In genomic region chr2:32379352-32379751, GRCh38 we compare ENCODE assay signal across 34 cellular contexts. TPM values are rescaled to one million over a fixed set of nuclear protein-coding genes. Genes with fewer than 3 reads are reported as not detected.
A peak's percentile ranks its signal among the peaks of the same experiment; 100 is the strongest.
DNase-seq lines count a peak whose midpoint lies in the region; ATAC-seq and TF ChIP-seq lines count a peak whose summit lies in the region.
"Had no signal": no experiment of that assay in that cellular context is flagged by ENCODE, and none has a peak within 500 bp of the region (broad histone marks: within the 10 kb centered on the region; RNA-seq: fewer than 3 reads in every experiment).

No MANE protein-coding gene starts in this region.

- DNase-seq in natural killer cell, result no peak
- DNase-seq in natural killer cell treated with Interleukin-12 subunit alpha and Interleukin-12 subunit beta and Interleukin-15 and Interleukin-18, amount 100 ng/mL, for 72 hours (ENCODE audit: low spot score), result no peak
- DNase-seq in effector memory CD8-positive, alpha-beta T cell, result no peak
- no peak for DNase-seq in mesothelial cell of epicardium (ENCODE audit: low spot score in 2 of 2, unreplicated experiment in 2 of 2)
- no peak for DNase-seq in NCI-H524 treated with DMSO at 0.1 percent for 48 hours (lab: John Stamatoyannopoulos, UW)
- no peak for DNase-seq in prostate gland (ENCODE audit: low spot score)
- DNase-seq: activated CD4-positive, alpha-beta T cell treated with anti-CD3 and anti-CD28 coated beads for 48 hours; activated CD8-positive, alpha-beta memory T cell treated with anti-CD3 and anti-CD28 coated beads, Interleukin-2, amount 10 ng/mL, durations not matched to agents 7 days and 5 days; activated naive CD4-positive, alpha-beta T cell treated with anti-CD3 and anti-CD28 coated beads, Interleukin-2, amount 50 U/mL, for 16 hours; amniotic stem cell; brain microvascular endothelial cell; DMS79 treated with DMSO at 0.1 percent for 48 hours; effector CD8-positive, alpha-beta T cell; foreskin fibroblast; GF-D8; HCEC 1CT; heart right ventricle; kidney glomerular epithelial cell; mammary epithelial cell; MG63; naive B cell; NCI-H1105 treated with DMSO at 0.1 percent for 48 hours; NCI-H2029; stimulated activated CD4-positive, alpha-beta T cell treated with anti-CD3 and anti-CD28 coated beads, Interleukin-4, amount 100 ng/mL, for 1 hour; substantia nigra; upper lobe of left lung had no signal

- H3K27ac ChIP-seq in prostate gland, result no peak overlapping the region
- H3K27ac ChIP-seq: brain microvascular endothelial cell, heart right ventricle, right atrium auricular region, SJSA1, upper lobe of left lung had no signal

- H3K27ac Mint-ChIP-seq in natural killer cell (peak overlapping the region; percentile 21 to 29), mesothelial cell of epicardium (peak overlapping the region; percentile 37)
- no peak overlapping the region for H3K27ac Mint-ChIP-seq in natural killer cell treated with Interleukin-12 subunit alpha and Interleukin-12 subunit beta and Interleukin-15 and Interleukin-18, amount 100 ng/mL, for 72 hours
- peak overlapping the region; percentile 21 to 54 for H3K27ac Mint-ChIP-seq in effector memory CD8-positive, alpha-beta T cell
- peak overlapping the region; percentile 14 for H3K27ac Mint-ChIP-seq in stimulated activated memory B cell treated with anti-CD40 and anti-IgM and Interleukin-4, amounts not matched to agents 10 μg/mL and 1 μg/mL and 100 μg/mL, for 72 hours
- H3K27ac Mint-ChIP-seq: activated CD8-positive, alpha-beta memory T cell treated with anti-CD3 and anti-CD28 coated beads, Interleukin-2, amount 10 ng/mL, durations not matched to agents 7 days and 5 days; activated T-helper 1 cell treated with anti-CD3 and anti-CD28 coated beads, Interleukin-12 subunit alpha, Interleukin-12 subunit beta, Interleukin-2, Interleukin-4 antibody, amounts not matched to agents 30 ng/mL and 10 ng/mL and 1 ng/mL, durations not matched to agents 14 hours and 24 hours and 36 hours; stimulated activated effector memory CD8-positive, alpha-beta T cell treated with anti-CD3 and anti-CD28 coated beads, Interleukin-12 subunit alpha, Interleukin-12 subunit beta, amount 100 ng/mL, for 72 hours had no signal

- TF ChIP-seq CTCF in natural killer cell (IDR thresholded peaks at IDR 0.05) (no peak), mesothelial cell of epicardium (IDR thresholded peaks at IDR 0.05; ENCODE audit: unreplicated experiment) (no peak), prostate gland (IDR thresholded peaks at IDR 0.05) (no peak)

- ATAC-seq in natural killer cell, result no peak
- ATAC-seq in natural killer cell treated with Interleukin-12 subunit alpha and Interleukin-12 subunit beta and Interleukin-15 and Interleukin-18, amount 100 ng/mL, for 72 hours, result no peak
- no peak for ATAC-seq in effector memory CD8-positive, alpha-beta T cell (replicated peaks)
- no peak for ATAC-seq in stimulated activated memory B cell treated with anti-CD40 and anti-IgM and Interleukin-4, amounts not matched to agents 10 μg/mL and 1 μg/mL and 100 μg/mL, for 72 hours
- ATAC-seq in GM18907 (IDR thresholded peaks at IDR 0.05; ENCODE audit: unreplicated experiment), result no peak
- ATAC-seq: activated CD8-positive, alpha-beta memory T cell treated with anti-CD3 and anti-CD28 coated beads, Interleukin-2, amount 10 ng/mL, durations not matched to agents 7 days and 5 days; esophagus mucosa; heart right ventricle; K562; stimulated activated effector memory CD8-positive, alpha-beta T cell treated with anti-CD3 and anti-CD28 coated beads, Interleukin-12 subunit alpha, Interleukin-12 subunit beta, amount 100 ng/mL, for 72 hours had no signal

- H3K27me3 ChIP-seq in prostate gland (replicated peaks; ENCODE audit: insufficient read depth), result no peaks in the 10 kb centered on the region
- H3K27me3 ChIP-seq: brain microvascular endothelial cell, heart right ventricle, MG63, right atrium auricular region, SJSA1, upper lobe of left lung had no signal

- H3K4me1 Mint-ChIP-seq in natural killer cell (peaks cover 44 to 45% of the 10 kb centered on the region in 2 donors), mesothelial cell of epicardium (peaks cover 3% of the 10 kb centered on the region)
- H3K4me1 Mint-ChIP-seq in natural killer cell treated with Interleukin-12 subunit alpha and Interleukin-12 subunit beta and Interleukin-15 and Interleukin-18, amount 100 ng/mL, for 72 hours (ENCODE audit: low read depth in 2 of 2), result peaks cover 31 to 37% of the 10 kb centered on the region in 2 donors
- H3K4me1 Mint-ChIP-seq in effector memory CD8-positive, alpha-beta T cell (ENCODE audit: low read depth in 2 of 2), result peaks cover 24 to 53% of the 10 kb centered on the region in 2 donors
- peaks cover 23% of the 10 kb centered on the region for H3K4me1 Mint-ChIP-seq in stimulated activated memory B cell treated with anti-CD40 and anti-IgM and Interleukin-4, amounts not matched to agents 10 μg/mL and 1 μg/mL and 100 μg/mL, for 72 hours

- H3K9me3 ChIP-seq in prostate gland, result no peaks in the 10 kb centered on the region
- H3K9me3 ChIP-seq: MG63, right atrium auricular region, SJSA1, upper lobe of left lung had no signal

- TF ChIP-seq POLR2A in prostate gland (IDR thresholded peaks at IDR 0.05), result no peak

- H3K4me3 Mint-ChIP-seq in natural killer cell (no peak overlapping the region), mesothelial cell of epicardium (no peak overlapping the region)
- H3K4me3 Mint-ChIP-seq in natural killer cell treated with Interleukin-12 subunit alpha and Interleukin-12 subunit beta and Interleukin-15 and Interleukin-18, amount 100 ng/mL, for 72 hours, result no peak overlapping the region
- no peak overlapping the region for H3K4me3 Mint-ChIP-seq in effector memory CD8-positive, alpha-beta T cell
- no peak overlapping the region for H3K4me3 Mint-ChIP-seq in stimulated activated memory B cell treated with anti-CD40 and anti-IgM and Interleukin-4, amounts not matched to agents 10 μg/mL and 1 μg/mL and 100 μg/mL, for 72 hours
- H3K4me3 Mint-ChIP-seq: activated CD8-positive, alpha-beta memory T cell treated with anti-CD3 and anti-CD28 coated beads, Interleukin-2, amount 10 ng/mL, durations not matched to agents 7 days and 5 days; activated T-helper 1 cell treated with anti-CD3 and anti-CD28 coated beads, Interleukin-12 subunit alpha, Interleukin-12 subunit beta, Interleukin-2, Interleukin-4 antibody, amounts not matched to agents 30 ng/mL and 10 ng/mL and 1 ng/mL, durations not matched to agents 14 hours and 24 hours and 36 hours; naive B cell; stimulated activated effector memory CD8-positive, alpha-beta T cell treated with anti-CD3 and anti-CD28 coated beads, Interleukin-12 subunit alpha, Interleukin-12 subunit beta, amount 100 ng/mL, for 72 hours had no signal

- no peak overlapping the region for H3K4me3 ChIP-seq in prostate gland
- H3K4me3 ChIP-seq: heart right ventricle, K562, MG63, right atrium auricular region, SJSA1, upper lobe of left lung had no signal

- peaks cover 0 to 4% of the 10 kb centered on the region in 2 donors for H3K36me3 ChIP-seq in prostate gland

- no peaks in the 10 kb centered on the region for H3K9me3 Mint-ChIP-seq in natural killer cell
- no peaks in the 10 kb centered on the region for H3K9me3 Mint-ChIP-seq in natural killer cell treated with Interleukin-12 subunit alpha and Interleukin-12 subunit beta and Interleukin-15 and Interleukin-18, amount 100 ng/mL, for 72 hours
- H3K9me3 Mint-ChIP-seq in effector memory CD8-positive, alpha-beta T cell, result no peaks in the 10 kb centered on the region
- H3K9me3 Mint-ChIP-seq in mesothelial cell of epicardium, result no peaks in the 10 kb centered on the region
- no peaks in the 10 kb centered on the region for H3K9me3 Mint-ChIP-seq in stimulated activated memory B cell treated with anti-CD40 and anti-IgM and Interleukin-4, amounts not matched to agents 10 μg/mL and 1 μg/mL and 100 μg/mL, for 72 hours
- H3K9me3 Mint-ChIP-seq: activated T-helper 1 cell treated with anti-CD3 and anti-CD28 coated beads, Interleukin-12 subunit alpha, Interleukin-12 subunit beta, Interleukin-2, Interleukin-4 antibody, amounts not matched to agents 30 ng/mL and 10 ng/mL and 1 ng/mL, durations not matched to agents 14 hours and 24 hours and 36 hours; naive B cell; stimulated activated effector memory CD8-positive, alpha-beta T cell treated with anti-CD3 and anti-CD28 coated beads, Interleukin-12 subunit alpha, Interleukin-12 subunit beta, amount 100 ng/mL, for 72 hours had no signal

- peaks cover 5% of the 10 kb centered on the region for H3K36me3 Mint-ChIP-seq in natural killer cell
- peaks cover 7% of the 10 kb centered on the region for H3K36me3 Mint-ChIP-seq in natural killer cell treated with Interleukin-12 subunit alpha and Interleukin-12 subunit beta and Interleukin-15 and Interleukin-18, amount 100 ng/mL, for 72 hours
- peaks cover 45% of the 10 kb centered on the region for H3K36me3 Mint-ChIP-seq in effector memory CD8-positive, alpha-beta T cell (ENCODE audit: insufficient read depth)
- peaks cover 10% of the 10 kb centered on the region for H3K36me3 Mint-ChIP-seq in mesothelial cell of epicardium
- peaks cover 14% of the 10 kb centered on the region for H3K36me3 Mint-ChIP-seq in stimulated activated memory B cell treated with anti-CD40 and anti-IgM and Interleukin-4, amounts not matched to agents 10 μg/mL and 1 μg/mL and 100 μg/mL, for 72 hours

- intact Hi-C loops in natural killer cell (cut with micrococcal nuclease), result no loop called here
- intact Hi-C loops in prostate gland (cut with DNase I), result no loop called here

- H3K4me1 ChIP-seq in prostate gland (replicated peaks), result no peaks in the 10 kb centered on the region
- H3K4me1 ChIP-seq: right atrium auricular region, SJSA1 had no signal

- no peaks in the 10 kb centered on the region for H3K27me3 Mint-ChIP-seq in natural killer cell (ENCODE audit: low read depth in 2 of 2)
- H3K27me3 Mint-ChIP-seq in natural killer cell treated with Interleukin-12 subunit alpha and Interleukin-12 subunit beta and Interleukin-15 and Interleukin-18, amount 100 ng/mL, for 72 hours, result no peaks in the 10 kb centered on the region
- H3K27me3 Mint-ChIP-seq in effector memory CD8-positive, alpha-beta T cell, result no peaks in the 10 kb centered on the region
- H3K27me3 Mint-ChIP-seq in mesothelial cell of epicardium (ENCODE audit: low read depth), result no peaks in the 10 kb centered on the region
- H3K27me3 Mint-ChIP-seq in stimulated activated memory B cell treated with anti-CD40 and anti-IgM and Interleukin-4, amounts not matched to agents 10 μg/mL and 1 μg/mL and 100 μg/mL, for 72 hours, result no peaks in the 10 kb centered on the region
- H3K27me3 Mint-ChIP-seq: activated CD8-positive, alpha-beta memory T cell treated with anti-CD3 and anti-CD28 coated beads, Interleukin-2, amount 10 ng/mL, durations not matched to agents 7 days and 5 days; naive B cell had no signal

RNA-seq across cellular contexts. Expression of gene BIRC6, which starts 22.5 kb away (rescaled TPM):
- 100 to 1,000 TPM; 190 to 225 (median 224) TPM for total RNA-seq in natural killer cell
- total RNA-seq in natural killer cell treated with Interleukin-12 subunit alpha and Interleukin-12 subunit beta and Interleukin-15 and Interleukin-18, amount 100 ng/mL, for 72 hours, result 100 to 1,000 TPM; 142 to 191 TPM
- total RNA-seq in mesothelial cell of epicardium, result 101 to 112 TPM (median 110 TPM) in 3 replicates
- 100 to 1,000 TPM in 1 of 2 donors, 10 to 100 TPM in 1; 89.6 to 113 TPM for total RNA-seq in prostate gland

Comparison
In these comparisons a context has a peak if more than half of its experiments do, and no peak if none do; other contexts are left out.
1. H3K27ac Mint-ChIP-seq: peak in natural killer cell (2 of 2), effector memory CD8-positive, alpha-beta T cell (2 of 2), mesothelial cell of epicardium (single experiment) and stimulated activated memory B cell treated with anti-CD40 and anti-IgM and Interleukin-4, amounts not matched to agents 10 μg/mL and 1 μg/mL and 100 μg/mL, for 72 hours (single experiment); none in natural killer cell treated with Interleukin-12 subunit alpha and Interleukin-12 subunit beta and Interleukin-15 and Interleukin-18, amount 100 ng/mL, for 72 hours (0 of 2).